Comparison of ENCODE assay signal across 2 cellular contexts in the genomic region with DNA sequence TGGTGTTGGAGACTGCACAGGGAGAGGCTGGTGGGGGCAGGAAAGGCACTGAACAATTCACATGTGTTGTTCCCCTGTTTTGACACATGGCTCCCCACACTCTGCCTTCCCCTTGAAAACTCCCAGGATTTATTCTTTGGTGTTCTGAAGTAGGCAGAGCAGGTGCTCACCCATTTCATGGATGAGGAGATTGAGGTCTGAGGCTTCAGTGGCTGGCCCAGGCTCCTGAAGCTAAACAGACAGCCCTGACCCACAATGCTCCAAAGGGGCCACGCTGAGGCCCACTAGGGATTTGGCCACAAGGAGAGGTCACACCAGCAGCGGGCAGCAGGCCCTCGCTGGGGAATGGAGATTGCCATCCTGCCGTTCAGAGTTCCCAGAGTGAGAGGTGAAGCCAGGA.
TF ChIP-seq lines count a peak whose summit lies in the region.

No MANE protein-coding gene starts in this region.

TF ChIP-seq in A549, 52 proteins besides CTCF, POLR2A, EP300 and RAD21:
- TF ChIP-seq GATA3 (IDR thresholded peaks at IDR 0.05; ENCODE audit: borderline replicate concordance): no peak
TF ChIP-seq in A549: peak in this region for 0.

TF ChIP-seq in GM23338, 12 proteins besides CTCF, POLR2A, EP300 and RAD21:
- TF ChIP-seq NANOG (IDR thresholded peaks at IDR 0.05; ENCODE audit: borderline replicate concordance) (no peak), POLR2AphosphoS5 (IDR thresholded peaks at IDR 0.05; ENCODE audit: low read depth) (no peak), JUNB (IDR thresholded peaks at IDR 0.05; ENCODE audit: unreplicated experiment) (no peak), STAT1 (IDR thresholded peaks at IDR 0.05; ENCODE audit: unreplicated experiment) (no peak), ZNF331 (CRISPR knock-in tag; IDR thresholded peaks at IDR 0.05; ENCODE audit: low read depth) (no peak), CREB1 (CRISPR knock-in tag; IDR thresholded peaks at IDR 0.05; ENCODE audit: low read depth) (no peak), EZH2phosphoT487 (IDR thresholded peaks at IDR 0.05; ENCODE audit: unreplicated experiment) (no peak), ZNF114 (CRISPR knock-in tag; IDR thresholded peaks at IDR 0.05) (no peak), EZH2 (IDR thresholded peaks at IDR 0.05; ENCODE audit: low read depth, unreplicated experiment) (no peak)
- TF ChIP-seq, protein P1, sequence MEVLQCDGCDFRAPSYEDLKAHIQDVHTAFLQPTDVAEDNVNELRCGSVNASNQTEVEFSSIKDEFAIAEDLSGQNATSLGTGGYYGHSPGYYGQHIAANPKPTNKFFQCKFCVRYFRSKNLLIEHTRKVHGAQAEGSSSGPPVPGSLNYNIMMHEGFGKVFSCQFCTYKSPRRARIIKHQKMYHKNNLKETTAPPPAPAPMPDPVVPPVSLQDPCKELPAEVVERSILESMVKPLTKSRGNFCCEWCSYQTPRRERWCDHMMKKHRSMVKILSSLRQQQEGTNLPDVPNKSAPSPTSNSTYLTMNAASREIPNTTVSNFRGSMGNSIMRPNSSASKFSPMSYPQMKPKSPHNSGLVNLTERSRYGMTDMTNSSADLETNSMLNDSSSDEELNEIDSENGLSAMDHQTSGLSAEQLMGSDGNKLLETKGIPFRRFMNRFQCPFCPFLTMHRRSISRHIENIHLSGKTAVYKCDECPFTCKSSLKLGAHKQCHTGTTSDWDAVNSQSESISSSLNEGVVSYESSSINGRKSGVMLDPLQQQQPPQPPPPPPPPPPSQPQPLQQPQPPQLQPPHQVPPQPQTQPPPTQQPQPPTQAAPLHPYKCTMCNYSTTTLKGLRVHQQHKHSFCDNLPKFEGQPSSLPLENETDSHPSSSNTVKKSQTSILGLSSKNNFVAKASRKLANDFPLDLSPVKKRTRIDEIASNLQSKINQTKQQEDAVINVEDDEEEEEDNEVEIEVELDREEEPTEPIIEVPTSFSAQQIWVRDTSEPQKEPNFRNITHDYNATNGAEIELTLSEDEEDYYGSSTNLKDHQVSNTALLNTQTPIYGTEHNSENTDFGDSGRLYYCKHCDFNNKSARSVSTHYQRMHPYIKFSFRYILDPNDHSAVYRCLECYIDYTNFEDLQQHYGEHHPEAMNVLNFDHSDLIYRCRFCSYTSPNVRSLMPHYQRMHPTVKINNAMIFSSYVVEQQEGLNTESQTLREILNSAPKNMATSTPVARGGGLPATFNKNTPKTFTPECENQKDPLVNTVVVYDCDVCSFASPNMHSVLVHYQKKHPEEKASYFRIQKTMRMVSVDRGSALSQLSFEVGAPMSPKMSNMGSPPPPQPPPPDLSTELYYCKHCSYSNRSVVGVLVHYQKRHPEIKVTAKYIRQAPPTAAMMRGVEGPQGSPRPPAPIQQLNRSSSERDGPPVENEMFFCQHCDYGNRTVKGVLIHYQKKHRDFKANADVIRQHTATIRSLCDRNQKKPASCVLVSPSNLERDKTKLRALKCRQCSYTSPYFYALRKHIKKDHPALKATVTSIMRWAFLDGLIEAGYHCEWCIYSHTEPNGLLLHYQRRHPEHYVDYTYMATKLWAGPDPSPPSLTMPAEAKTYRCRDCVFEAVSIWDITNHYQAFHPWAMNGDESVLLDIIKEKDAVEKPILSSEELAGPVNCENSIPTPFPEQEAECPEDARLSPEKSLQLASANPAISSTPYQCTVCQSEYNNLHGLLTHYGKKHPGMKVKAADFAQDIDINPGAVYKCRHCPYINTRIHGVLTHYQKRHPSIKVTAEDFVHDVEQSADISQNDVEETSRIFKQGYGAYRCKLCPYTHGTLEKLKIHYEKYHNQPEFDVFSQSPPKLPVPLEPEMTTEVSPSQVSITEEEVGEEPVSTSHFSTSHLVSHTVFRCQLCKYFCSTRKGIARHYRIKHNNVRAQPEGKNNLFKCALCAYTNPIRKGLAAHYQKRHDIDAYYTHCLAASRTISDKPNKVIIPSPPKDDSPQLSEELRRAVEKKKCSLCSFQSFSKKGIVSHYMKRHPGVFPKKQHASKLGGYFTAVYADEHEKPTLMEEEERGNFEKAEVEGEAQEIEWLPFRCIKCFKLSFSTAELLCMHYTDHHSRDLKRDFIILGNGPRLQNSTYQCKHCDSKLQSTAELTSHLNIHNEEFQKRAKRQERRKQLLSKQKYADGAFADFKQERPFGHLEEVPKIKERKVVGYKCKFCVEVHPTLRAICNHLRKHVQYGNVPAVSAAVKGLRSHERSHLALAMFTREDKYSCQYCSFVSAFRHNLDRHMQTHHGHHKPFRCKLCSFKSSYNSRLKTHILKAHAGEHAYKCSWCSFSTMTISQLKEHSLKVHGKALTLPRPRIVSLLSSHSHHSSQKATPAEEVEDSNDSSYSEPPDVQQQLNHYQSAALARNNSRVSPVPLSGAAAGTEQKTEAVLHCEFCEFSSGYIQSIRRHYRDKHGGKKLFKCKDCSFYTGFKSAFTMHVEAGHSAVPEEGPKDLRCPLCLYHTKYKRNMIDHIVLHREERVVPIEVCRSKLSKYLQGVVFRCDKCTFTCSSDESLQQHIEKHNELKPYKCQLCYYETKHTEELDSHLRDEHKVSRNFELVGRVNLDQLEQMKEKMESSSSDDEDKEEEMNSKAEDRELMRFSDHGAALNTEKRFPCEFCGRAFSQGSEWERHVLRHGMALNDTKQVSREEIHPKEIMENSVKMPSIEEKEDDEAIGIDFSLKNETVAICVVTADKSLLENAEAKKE (CRISPR knock-in tag; IDR thresholded peaks at IDR 0.05): no peak
- TF ChIP-seq, protein P2, sequence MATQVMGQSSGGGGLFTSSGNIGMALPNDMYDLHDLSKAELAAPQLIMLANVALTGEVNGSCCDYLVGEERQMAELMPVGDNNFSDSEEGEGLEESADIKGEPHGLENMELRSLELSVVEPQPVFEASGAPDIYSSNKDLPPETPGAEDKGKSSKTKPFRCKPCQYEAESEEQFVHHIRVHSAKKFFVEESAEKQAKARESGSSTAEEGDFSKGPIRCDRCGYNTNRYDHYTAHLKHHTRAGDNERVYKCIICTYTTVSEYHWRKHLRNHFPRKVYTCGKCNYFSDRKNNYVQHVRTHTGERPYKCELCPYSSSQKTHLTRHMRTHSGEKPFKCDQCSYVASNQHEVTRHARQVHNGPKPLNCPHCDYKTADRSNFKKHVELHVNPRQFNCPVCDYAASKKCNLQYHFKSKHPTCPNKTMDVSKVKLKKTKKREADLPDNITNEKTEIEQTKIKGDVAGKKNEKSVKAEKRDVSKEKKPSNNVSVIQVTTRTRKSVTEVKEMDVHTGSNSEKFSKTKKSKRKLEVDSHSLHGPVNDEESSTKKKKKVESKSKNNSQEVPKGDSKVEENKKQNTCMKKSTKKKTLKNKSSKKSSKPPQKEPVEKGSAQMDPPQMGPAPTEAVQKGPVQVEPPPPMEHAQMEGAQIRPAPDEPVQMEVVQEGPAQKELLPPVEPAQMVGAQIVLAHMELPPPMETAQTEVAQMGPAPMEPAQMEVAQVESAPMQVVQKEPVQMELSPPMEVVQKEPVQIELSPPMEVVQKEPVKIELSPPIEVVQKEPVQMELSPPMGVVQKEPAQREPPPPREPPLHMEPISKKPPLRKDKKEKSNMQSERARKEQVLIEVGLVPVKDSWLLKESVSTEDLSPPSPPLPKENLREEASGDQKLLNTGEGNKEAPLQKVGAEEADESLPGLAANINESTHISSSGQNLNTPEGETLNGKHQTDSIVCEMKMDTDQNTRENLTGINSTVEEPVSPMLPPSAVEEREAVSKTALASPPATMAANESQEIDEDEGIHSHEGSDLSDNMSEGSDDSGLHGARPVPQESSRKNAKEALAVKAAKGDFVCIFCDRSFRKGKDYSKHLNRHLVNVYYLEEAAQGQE (IDR thresholded peaks at IDR 0.05; ENCODE audit: unreplicated experiment): no peak
- TF ChIP-seq, protein P3, sequence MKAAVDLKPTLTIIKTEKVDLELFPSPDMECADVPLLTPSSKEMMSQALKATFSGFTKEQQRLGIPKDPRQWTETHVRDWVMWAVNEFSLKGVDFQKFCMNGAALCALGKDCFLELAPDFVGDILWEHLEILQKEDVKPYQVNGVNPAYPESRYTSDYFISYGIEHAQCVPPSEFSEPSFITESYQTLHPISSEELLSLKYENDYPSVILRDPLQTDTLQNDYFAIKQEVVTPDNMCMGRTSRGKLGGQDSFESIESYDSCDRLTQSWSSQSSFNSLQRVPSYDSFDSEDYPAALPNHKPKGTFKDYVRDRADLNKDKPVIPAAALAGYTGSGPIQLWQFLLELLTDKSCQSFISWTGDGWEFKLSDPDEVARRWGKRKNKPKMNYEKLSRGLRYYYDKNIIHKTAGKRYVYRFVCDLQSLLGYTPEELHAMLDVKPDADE (IDR thresholded peaks at IDR 0.05): no peak
